17 cellular contexts compared by ENCODE assay signal in genomic region chr9:94773655-94774054, GRCh38. TPM values are rescaled to one million over a fixed set of nuclear protein-coding genes. Genes with fewer than 3 reads are reported as not detected.
DNase-seq lines count a peak whose midpoint lies in the region; ATAC-seq and TF ChIP-seq lines count a peak whose summit lies in the region.
"Had no signal": no experiment of that assay in that cellular context is flagged by ENCODE, and none has a peak within 500 bp of the region (broad histone marks: within the 10 kb centered on the region; RNA-seq: fewer than 3 reads in every experiment).

No MANE protein-coding gene starts in this region.

- H3K27me3 ChIP-seq in CD4-positive, alpha-beta memory T cell (ENCODE audit: insufficient read depth, low read length): no peaks in the 10 kb centered on the region
- H3K27me3 ChIP-seq: BLaER1 treated with 17β-estradiol and CSF1 and Interleukin-3, amounts not matched to agents 10 nM and 100 nM; Peyer's patch had no signal

- POLR2A ChIA-PET in CD4-positive, alpha-beta memory T cell (lab: Charles Lee; ENCODE audit: partially characterized antibody): no interaction called here

- H3K4me3 ChIP-seq in CD4-positive, alpha-beta memory T cell (ENCODE audit: low read length in 2 of 2): no peak overlapping the region
- H3K4me3 ChIP-seq: BLaER1 treated with 17β-estradiol and CSF1 and Interleukin-3, amounts not matched to agents 10 nM and 100 nM; GM23248; Peyer's patch had no signal

- peak overlapping the region in 2 of 5 experiments; percentile 6 to 77 for H3K4me3 Mint-ChIP-seq in brain
- no peak overlapping the region for H3K4me3 Mint-ChIP-seq in CD4-positive, alpha-beta memory T cell
- H3K4me3 Mint-ChIP-seq: H9, HFFc6 had no signal

- H3K4me1 Mint-ChIP-seq in brain: peaks cover 38% of the 10 kb centered on the region
- peaks cover 0 to 7% (median 6%) of the 10 kb centered on the region in 4 donors for H3K4me1 Mint-ChIP-seq in CD4-positive, alpha-beta memory T cell

- H3K27me3 Mint-ChIP-seq in brain: no peaks in the 10 kb centered on the region
- no peaks in the 10 kb centered on the region for H3K27me3 Mint-ChIP-seq in CD4-positive, alpha-beta memory T cell

- ATAC-seq in left lobe of liver (peak; percentile 49), HG02623 (IDR thresholded peaks at IDR 0.05; ENCODE audit: unreplicated experiment) (no peak)
- ATAC-seq: SK-N-SH treated with all-trans-retinoic acid at 6 μM for 48 hours had no signal

- H3K9me3 ChIP-seq in CD4-positive, alpha-beta memory T cell (ENCODE audit: control insufficient read depth in 1 of 2, low read length in 2 of 2): no peaks in the 10 kb centered on the region
- H3K9me3 ChIP-seq: Peyer's patch had no signal

- TF ChIP-seq CTCF in brain (conservative IDR thresholded peaks at IDR 0.05): no peak

- CTCF ChIA-PET in CD4-positive, alpha-beta memory T cell (lab: Charles Lee; ENCODE audit: partially characterized antibody): no interaction called here

- H3K9me3 Mint-ChIP-seq in brain: no peaks in the 10 kb centered on the region
- H3K9me3 Mint-ChIP-seq in CD4-positive, alpha-beta memory T cell: no peaks in the 10 kb centered on the region
- H3K9me3 Mint-ChIP-seq: H9, HFFc6 had no signal

- no peaks in the 10 kb centered on the region for H3K36me3 ChIP-seq in CD4-positive, alpha-beta memory T cell (ENCODE audit: insufficient read depth, low read length)
- H3K36me3 ChIP-seq: Peyer's patch had no signal

- no peaks in the 10 kb centered on the region for H3K4me1 ChIP-seq in CD4-positive, alpha-beta memory T cell (ENCODE audit: insufficient read depth, low read length)
- H3K4me1 ChIP-seq: BLaER1 treated with 17β-estradiol and CSF1 and Interleukin-3, amounts not matched to agents 10 nM and 100 nM; Peyer's patch had no signal

- no peak overlapping the region for H3K27ac ChIP-seq in CD4-positive, alpha-beta memory T cell (ENCODE audit: low read depth, low read length)
- H3K27ac ChIP-seq: BLaER1 treated with 17β-estradiol and CSF1 and Interleukin-3, amounts not matched to agents 10 nM and 100 nM; GM23248; Peyer's patch had no signal

- H3K27ac Mint-ChIP-seq in brain: peak overlapping the region in 4 of 5 experiments; percentile 93 to 99 (median 96)
- H3K27ac Mint-ChIP-seq in CD4-positive, alpha-beta memory T cell: no peak overlapping the region
- H3K27ac Mint-ChIP-seq: H9 had no signal

- peaks cover 42% of the 10 kb centered on the region for H3K36me3 Mint-ChIP-seq in brain
- peaks cover 2 to 11% of the 10 kb centered on the region in 2 donors for H3K36me3 Mint-ChIP-seq in CD4-positive, alpha-beta memory T cell

- DNase-seq in NCI-H748 (lab: John Stamatoyannopoulos, UW; ENCODE audit: unreplicated experiment) (peak; percentile 61), NCI-H748 treated with DMSO at 0.1 percent for 48 hours (lab: John Stamatoyannopoulos, UW) (no peak), left lobe of liver (ENCODE audit: low spot score) (no peak)
- no peak for DNase-seq in CD4-positive, alpha-beta memory T cell
- DNase-seq in stimulated activated CD4-positive, alpha-beta T cell treated with anti-CD3 and anti-CD28 coated beads, Interleukin-15, amount 100 ng/mL, for 24 hours: no peak
- DNase-seq: 8988T; GDM1; H9; HFFc6; KBM-7; NK-92 treated with Interleukin-12 subunit alpha and Interleukin-12 subunit beta, amount 100 ng/mL, for 24 hours; Peyer's patch had no signal

- intact Hi-C loops in CD4-positive, alpha-beta memory T cell (cut with micrococcal nuclease): no loop called here

RNA-seq across cellular contexts. Expression of gene AOPEP, which starts 47.2 kb away (rescaled TPM):
- 26.0 TPM for polyA plus RNA-seq in brain (ENCODE audit: insufficient read depth, low read depth, low replicate concordance)
- total RNA-seq in left lobe of liver: 75.5 TPM
- 10 to 100 TPM; 11.6 to 11.7 TPM for total RNA-seq in CD4-positive, alpha-beta memory T cell
- polyA plus RNA-seq in CD4-positive, alpha-beta memory T cell: 1 to 10 TPM; 3.1 to 3.6 TPM

Comparison
In these comparisons a context has a peak if more than half of its experiments do, and no peak if none do; other contexts are left out.
1. H3K27ac Mint-ChIP-seq: peak in brain (4 of 5); none in CD4-positive, alpha-beta memory T cell (0 of 7).